8 cellular contexts compared by ENCODE assay signal in genomic region chr17:50931003-50931878, GRCh38.
DNase-seq lines count a peak whose midpoint lies in the region; ATAC-seq and TF ChIP-seq lines count a peak whose summit lies in the region.

No MANE protein-coding gene starts in this region.

- peak overlapping the region; percentile 91 to 97 (median 96) for H3K27ac Mint-ChIP-seq in CD14-positive monocyte

- H3K4me1 ChIP-seq in psoas muscle = peaks cover 47% of the 10 kb centered on the region

- WGBS in psoas muscle, 3 donors = 0% methylated on average over 60 to 68 of the region's 68 CpGs

- H3K27ac ChIP-seq in brain microvascular endothelial cell = peak overlapping the region; percentile 80
- H3K27ac ChIP-seq in psoas muscle = peak overlapping the region; percentile 99

- H3K36me3 ChIP-seq in brain microvascular endothelial cell (replicated peaks) = no peaks in the 10 kb centered on the region
- H3K36me3 ChIP-seq in psoas muscle (ENCODE audit: insufficient read depth in 1 of 2, low read depth in 1 of 2) = no peaks in the 10 kb centered on the region

- H3K4me1 Mint-ChIP-seq in CD14-positive monocyte = peaks cover 84% of the 10 kb centered on the region

- H3K36me3 Mint-ChIP-seq in CD14-positive monocyte = peaks cover 3 to 7% of the 10 kb centered on the region in 2 donors

- no peak for TF ChIP-seq CTCF in CD14-positive monocyte (IDR thresholded peaks at IDR 0.05)
- TF ChIP-seq CTCF in brain microvascular endothelial cell (IDR thresholded peaks at IDR 0.05; ENCODE audit: low read depth, low read length, missing control alignments) = no peak
- no peak for TF ChIP-seq CTCF in psoas muscle (IDR thresholded peaks at IDR 0.05)

- peaks cover 0 to 7% (median 0%) of the 10 kb centered on the region in 7 donors for H3K9me3 Mint-ChIP-seq in CD14-positive monocyte

- no peaks in the 10 kb centered on the region for H3K9me3 ChIP-seq in psoas muscle

- intact Hi-C loops in CD14-positive monocyte (cut with micrococcal nuclease) = loop anchor here in 1 of 2 donors (2.0 kb wide), 1 partner anchor 20 kb away; no protein-coding TSS in a partner anchor
- intact Hi-C loops in psoas muscle (cut with DNase I) = loop anchor here (1.0 to 2.0 kb wide), 2 partner anchors 64 kb away; partner anchors contain the start of gene TOB1 (in 1 of the 2)

- peak overlapping the region; percentile 48 for H3K4me3 ChIP-seq in brain microvascular endothelial cell (ENCODE audit: low read depth, low read length)
- H3K4me3 ChIP-seq in psoas muscle = peak overlapping the region; percentile 64

- ATAC-seq in GM21723 (IDR thresholded peaks at IDR 0.05; ENCODE audit: unreplicated experiment) (peak; percentile 65), psoas muscle (peak; percentile 82 to 85 (median 83)), GM21528 (IDR thresholded peaks at IDR 0.05; ENCODE audit: low FRiP score, unreplicated experiment) (no peak)

- peaks cover 0 to 6% (median 3%) of the 10 kb centered on the region in 3 donors for H3K27me3 Mint-ChIP-seq in CD14-positive monocyte (ENCODE audit: low read depth in 3 of 3)

- DNase-seq in CD14-positive monocyte (ENCODE audit: low spot score) (peak; percentile 76), NCI-H1694 (lab: John Stamatoyannopoulos, UW) (peak; percentile 98), T-helper 2 cell (peak in 3 of 5 experiments; percentile 13 to 61 (median 36)), brain microvascular endothelial cell (peak; percentile 78), hypothalamus (lab: John Stamatoyannopoulos, UW) (peak in 50 of 51 donors; percentile 27 to 95 (median 82)), psoas muscle (peak; percentile 88 to 94)

- peak overlapping the region; percentile 70 to 87 for H3K4me3 Mint-ChIP-seq in CD14-positive monocyte

- H3K27me3 ChIP-seq in brain microvascular endothelial cell (replicated peaks) (no peaks in the 10 kb centered on the region), psoas muscle (ENCODE audit: insufficient read depth in 3 of 3, low read length in 2 of 3) (no peaks in the 10 kb centered on the region)

- in situ Hi-C loops in brain microvascular endothelial cell (cut with HindIII; ENCODE audit: low pct_ligation_motif_present, low sequenced_read_pairs) = no loop called here

Comparison
In these comparisons a context has a peak if more than half of its experiments do, and no peak if none do; other contexts are left out.
1. DNase-seq: peak in every context shown above with its lines; median percentile 98 in NCI-H1694; 91 in psoas muscle; 82 in hypothalamus; 78 in brain microvascular endothelial cell; 76 in CD14-positive monocyte; 36 in T-helper 2 cell.